In genomic region chr11:57474017-57474750, GRCh38 we compare ENCODE assay signal across 10 cellular contexts. TPM values are rescaled to one million over a fixed set of nuclear protein-coding genes. Genes with fewer than 3 reads are reported as not detected.
DNase-seq lines count a peak whose midpoint lies in the region; ATAC-seq lines count a peak whose summit lies in the region.
"Had no signal": no experiment of that assay in that cellular context is flagged by ENCODE, and none has a peak within 500 bp of the region (broad histone marks: within the 10 kb centered on the region; RNA-seq: fewer than 3 reads in every experiment).

No MANE protein-coding gene starts in this region.

- ATAC-seq in activated CD4-positive, alpha-beta T cell treated with anti-CD3 and anti-CD28 coated beads for 36 hours, result peak; percentile 73
- peak; percentile 58 for ATAC-seq in HG03460 (IDR thresholded peaks at IDR 0.05; ENCODE audit: unreplicated experiment)
- ATAC-seq: mucosa of descending colon had no signal

- peak overlapping the region; percentile 14 for H3K27ac Mint-ChIP-seq in activated CD4-positive, alpha-beta T cell treated with anti-CD3 and anti-CD28 coated beads for 36 hours

- intact Hi-C loops in activated CD4-positive, alpha-beta T cell treated with anti-CD3 and anti-CD28 coated beads for 36 hours (cut with DNase I, micrococcal nuclease), result no loop called here

- CTCF ChIA-PET in activated CD4-positive, alpha-beta T cell treated with anti-CD3 and anti-CD28 coated beads for 36 hours (lab: Charles Lee), result interaction anchor here (0.6 to 4.5 kb wide), 12 partner anchors 8 to 290 kb away, joined by 3 to 38 read pairs (median 4); partner anchors contain the start of genes RTN4RL2 and TIMM10

- peaks cover 5% of the 10 kb centered on the region for H3K27me3 Mint-ChIP-seq in activated CD4-positive, alpha-beta T cell treated with anti-CD3 and anti-CD28 coated beads for 36 hours

- peak overlapping the region; percentile 8 for H3K4me3 Mint-ChIP-seq in activated CD4-positive, alpha-beta T cell treated with anti-CD3 and anti-CD28 coated beads for 36 hours

- peaks cover 30% of the 10 kb centered on the region for H3K4me1 Mint-ChIP-seq in activated CD4-positive, alpha-beta T cell treated with anti-CD3 and anti-CD28 coated beads for 36 hours

- POLR2A ChIA-PET in activated CD4-positive, alpha-beta T cell treated with anti-CD3 and anti-CD28 coated beads for 36 hours (lab: Charles Lee), result interaction anchor here (0.6 to 0.7 kb wide), 2 partner anchors 54 to 1428 kb away, joined by 3 to 4 read pairs; no protein-coding TSS in a partner anchor

- DNase-seq in activated CD4-positive, alpha-beta T cell treated with anti-CD3 and anti-CD28 coated beads for 36 hours, result peak; percentile 66
- DNase-seq in activated CD4-positive, alpha-beta T cell treated with anti-CD3 and anti-CD28 coated beads for 1 hour, result no peak
- DNase-seq in activated CD4-positive, alpha-beta T cell treated with anti-CD3 and anti-CD28 coated beads, Interleukin-2, amount 50 U/mL, for 48 hours, result peak; percentile 23 to 33
- DNase-seq in stimulated activated CD8-positive, alpha-beta memory T cell treated with anti-CD3 and anti-CD28 coated beads, Interleukin-15, amount 100 ng/mL, for 48 hours (ENCODE audit: low read depth in 2 of 2), result peak; percentile 30 to 32
- DNase-seq in NCI-H2029 treated with DMSO at 0.1 percent for 48 hours (lab: John Stamatoyannopoulos, UW) (no peak), COLO668 (lab: John Stamatoyannopoulos, UW; ENCODE audit: unreplicated experiment) (no peak), NCI-H1436 (lab: John Stamatoyannopoulos, UW) (no peak)

- no peaks in the 10 kb centered on the region for H3K36me3 Mint-ChIP-seq in activated CD4-positive, alpha-beta T cell treated with anti-CD3 and anti-CD28 coated beads for 36 hours (ENCODE audit: low read depth)

- H3K9me3 Mint-ChIP-seq in activated CD4-positive, alpha-beta T cell treated with anti-CD3 and anti-CD28 coated beads for 36 hours (ENCODE audit: low read depth), result no peaks in the 10 kb centered on the region

RNA-seq across cellular contexts. Expression of gene RTN4RL2, which starts 13.9 kb away (rescaled TPM):
- total RNA-seq in activated CD4-positive, alpha-beta T cell treated with anti-CD3 and anti-CD28 coated beads for 36 hours, result under 1 TPM; 0.33 to 0.39 TPM

RNA-seq across cellular contexts. Expression of gene SLC43A1, which starts 41.3 kb away (rescaled TPM):
- 10 to 100 TPM; 27.6 to 28.7 TPM for total RNA-seq in activated CD4-positive, alpha-beta T cell treated with anti-CD3 and anti-CD28 coated beads for 36 hours

RNA-seq across cellular contexts. Expression of gene SLC43A3, which starts 47.3 kb away (rescaled TPM):
- total RNA-seq in activated CD4-positive, alpha-beta T cell treated with anti-CD3 and anti-CD28 coated beads for 36 hours, result 100 to 1,000 TPM; 268 to 333 TPM
- total RNA-seq: NCI-H460 had no signal

RNA-seq across cellular contexts. Expression of gene TIMM10, which starts 56.4 kb away (rescaled TPM):
- total RNA-seq in activated CD4-positive, alpha-beta T cell treated with anti-CD3 and anti-CD28 coated beads for 36 hours, result 100 to 1,000 TPM; 124 to 158 TPM

Comparison
In these comparisons a context has a peak if more than half of its experiments do, and no peak if none do; other contexts are left out.
1. DNase-seq: peak in activated CD4-positive, alpha-beta T cell treated with anti-CD3 and anti-CD28 coated beads for 36 hours (single experiment), activated CD4-positive, alpha-beta T cell treated with anti-CD3 and anti-CD28 coated beads, Interleukin-2, amount 50 U/mL, for 48 hours (2 of 2) and stimulated activated CD8-positive, alpha-beta memory T cell treated with anti-CD3 and anti-CD28 coated beads, Interleukin-15, amount 100 ng/mL, for 48 hours (2 of 2); none in activated CD4-positive, alpha-beta T cell treated with anti-CD3 and anti-CD28 coated beads for 1 hour (single experiment), NCI-H2029 treated with DMSO at 0.1 percent for 48 hours (single experiment), COLO668 (single experiment) and NCI-H1436 (single experiment).